1 cellular context compared by ENCODE assay signal in the genomic region with DNA sequence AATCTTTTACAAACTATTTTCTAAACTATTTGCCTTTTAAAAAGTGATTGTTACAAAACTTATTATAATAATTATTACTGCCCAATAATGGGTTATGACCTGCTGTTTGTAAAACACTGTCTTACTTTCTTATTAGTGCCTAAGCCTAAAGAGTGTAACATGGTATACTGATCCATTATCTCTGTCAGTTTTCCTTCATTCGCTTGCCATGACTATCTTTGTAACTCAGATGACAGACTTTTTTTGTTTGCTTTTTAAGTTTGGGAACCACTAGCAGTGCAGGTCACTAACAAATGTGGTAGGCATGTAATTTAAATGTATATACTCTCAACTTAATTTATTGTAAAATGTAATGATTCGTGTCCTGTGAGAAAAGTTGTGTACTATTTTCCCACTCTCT.
TF ChIP-seq lines count a peak whose summit lies in the region.

No MANE protein-coding gene starts in this region.

TF ChIP-seq in HCT116, 20 proteins besides CTCF, POLR2A, EP300 and RAD21 (continued from another document):
- no peak for TF ChIP-seq ZNF274 (IDR thresholded peaks at IDR 0.05; ENCODE audit: low read depth, low read length)
- TF ChIP-seq, protein P1, sequence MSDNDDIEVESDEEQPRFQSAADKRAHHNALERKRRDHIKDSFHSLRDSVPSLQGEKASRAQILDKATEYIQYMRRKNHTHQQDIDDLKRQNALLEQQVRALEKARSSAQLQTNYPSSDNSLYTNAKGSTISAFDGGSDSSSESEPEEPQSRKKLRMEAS (IDR thresholded peaks at IDR 0.05) = no peak
- TF ChIP-seq, protein P2, sequence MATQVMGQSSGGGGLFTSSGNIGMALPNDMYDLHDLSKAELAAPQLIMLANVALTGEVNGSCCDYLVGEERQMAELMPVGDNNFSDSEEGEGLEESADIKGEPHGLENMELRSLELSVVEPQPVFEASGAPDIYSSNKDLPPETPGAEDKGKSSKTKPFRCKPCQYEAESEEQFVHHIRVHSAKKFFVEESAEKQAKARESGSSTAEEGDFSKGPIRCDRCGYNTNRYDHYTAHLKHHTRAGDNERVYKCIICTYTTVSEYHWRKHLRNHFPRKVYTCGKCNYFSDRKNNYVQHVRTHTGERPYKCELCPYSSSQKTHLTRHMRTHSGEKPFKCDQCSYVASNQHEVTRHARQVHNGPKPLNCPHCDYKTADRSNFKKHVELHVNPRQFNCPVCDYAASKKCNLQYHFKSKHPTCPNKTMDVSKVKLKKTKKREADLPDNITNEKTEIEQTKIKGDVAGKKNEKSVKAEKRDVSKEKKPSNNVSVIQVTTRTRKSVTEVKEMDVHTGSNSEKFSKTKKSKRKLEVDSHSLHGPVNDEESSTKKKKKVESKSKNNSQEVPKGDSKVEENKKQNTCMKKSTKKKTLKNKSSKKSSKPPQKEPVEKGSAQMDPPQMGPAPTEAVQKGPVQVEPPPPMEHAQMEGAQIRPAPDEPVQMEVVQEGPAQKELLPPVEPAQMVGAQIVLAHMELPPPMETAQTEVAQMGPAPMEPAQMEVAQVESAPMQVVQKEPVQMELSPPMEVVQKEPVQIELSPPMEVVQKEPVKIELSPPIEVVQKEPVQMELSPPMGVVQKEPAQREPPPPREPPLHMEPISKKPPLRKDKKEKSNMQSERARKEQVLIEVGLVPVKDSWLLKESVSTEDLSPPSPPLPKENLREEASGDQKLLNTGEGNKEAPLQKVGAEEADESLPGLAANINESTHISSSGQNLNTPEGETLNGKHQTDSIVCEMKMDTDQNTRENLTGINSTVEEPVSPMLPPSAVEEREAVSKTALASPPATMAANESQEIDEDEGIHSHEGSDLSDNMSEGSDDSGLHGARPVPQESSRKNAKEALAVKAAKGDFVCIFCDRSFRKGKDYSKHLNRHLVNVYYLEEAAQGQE (IDR thresholded peaks at IDR 0.05; ENCODE audit: low read depth) = no peak
TF ChIP-seq in HCT116: peak in this region for 0.
